16 cellular contexts compared by ENCODE assay signal in the genomic region with DNA sequence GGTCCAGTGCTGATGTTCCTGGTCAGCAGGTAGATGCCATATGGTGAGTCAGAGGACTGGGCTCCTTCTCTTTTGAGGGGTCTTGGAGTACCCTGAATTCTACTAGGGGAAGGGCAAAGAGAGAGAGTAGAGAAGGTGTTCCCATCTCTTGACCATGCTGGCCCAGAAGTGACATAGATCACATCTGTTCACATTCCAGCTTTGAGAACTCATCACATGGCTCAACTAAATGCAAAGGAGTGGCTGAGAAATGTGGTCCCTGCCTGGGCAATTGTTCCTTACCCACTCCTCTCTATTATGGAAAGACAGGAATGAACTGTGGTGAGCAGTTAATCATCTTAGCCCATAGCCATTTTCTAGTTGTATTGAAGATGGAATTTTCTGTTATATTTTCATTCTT.
A peak's percentile ranks its signal among the peaks of the same experiment; 100 is the strongest.
DNase-seq lines count a peak whose midpoint lies in the region; ATAC-seq and TF ChIP-seq lines count a peak whose summit lies in the region.
"Had no signal": no experiment of that assay in that cellular context is flagged by ENCODE, and none has a peak within 500 bp of the region (broad histone marks: within the 10 kb centered on the region; RNA-seq: fewer than 3 reads in every experiment).

No MANE protein-coding gene starts in this region.

- H3K27me3 ChIP-seq in smooth muscle cell (ENCODE audit: low read depth): no peaks in the 10 kb centered on the region
- H3K27me3 ChIP-seq: BLaER1 had no signal

- no peak for TF ChIP-seq CTCF in fibroblast of villous mesenchyme (IDR thresholded peaks at IDR 0.05; ENCODE audit: insufficient read depth, low read depth, low read length)
- no peak for TF ChIP-seq CTCF in smooth muscle cell (IDR thresholded peaks at IDR 0.05; ENCODE audit: borderline replicate concordance, insufficient read depth, poor library complexity, severe bottlenecking)

- peaks cover 19% of the 10 kb centered on the region for H3K4me1 ChIP-seq in smooth muscle cell (ENCODE audit: low read depth)
- H3K4me1 ChIP-seq: BLaER1 had no signal

- H3K4me2 ChIP-seq in smooth muscle cell: peak overlapping the region; percentile 25
- H3K4me2 ChIP-seq: BLaER1 had no signal

- H3K9me3 ChIP-seq in smooth muscle cell (replicated peaks; ENCODE audit: low read depth): no peaks in the 10 kb centered on the region
- H3K9me3 ChIP-seq: BLaER1 had no signal

- H3K36me3 Mint-ChIP-seq in activated T-helper 1 cell treated with anti-CD3 and anti-CD28 coated beads, Interleukin-12 subunit alpha, Interleukin-12 subunit beta, Interleukin-2, Interleukin-4 antibody, amounts not matched to agents 30 ng/mL and 10 ng/mL and 1 ng/mL, durations not matched to agents 14 hours and 24 hours and 36 hours (ENCODE audit: low read depth): no peaks in the 10 kb centered on the region
- H3K36me3 Mint-ChIP-seq: CD8-positive, alpha-beta memory T cell had no signal

- H3K36me3 ChIP-seq in smooth muscle cell (ENCODE audit: low read depth): no peaks in the 10 kb centered on the region
- H3K36me3 ChIP-seq: BLaER1 had no signal

- DNase-seq in ELR (ENCODE audit: low read depth) (peak; percentile 54), RPMI7951 (ENCODE audit: low read depth) (peak; percentile 31), fibroblast of villous mesenchyme (ENCODE audit: low read depth) (peak; percentile 26), smooth muscle cell (lab: John Stamatoyannopoulos, UW; ENCODE audit: unreplicated experiment) (no peak), NCI-H524 treated with DMSO at 0.1 percent for 48 hours (lab: John Stamatoyannopoulos, UW) (no peak)
- no peak for DNase-seq in activated T-helper 1 cell treated with anti-CD3 and anti-CD28 coated beads, Interleukin-12 subunit alpha, Interleukin-12 subunit beta, Interleukin-2, Interleukin-4 antibody, amounts not matched to agents 30 ng/mL and 10 ng/mL and 1 ng/mL, durations not matched to agents 14 hours and 24 hours and 36 hours (ENCODE audit: low spot score)
- DNase-seq: CD8-positive, alpha-beta memory T cell; DMS 273 treated with DMSO at 0.1 percent for 48 hours; Kasumi-1; NCI-H1436; NCI-H2081; NCI-H526; OCI-M1 had no signal

- H2AFZ ChIP-seq in smooth muscle cell (ENCODE audit: low read depth): no peak overlapping the region

- H3K9me3 Mint-ChIP-seq in activated T-helper 1 cell treated with anti-CD3 and anti-CD28 coated beads, Interleukin-12 subunit alpha, Interleukin-12 subunit beta, Interleukin-2, Interleukin-4 antibody, amounts not matched to agents 30 ng/mL and 10 ng/mL and 1 ng/mL, durations not matched to agents 14 hours and 24 hours and 36 hours: no peaks in the 10 kb centered on the region

- H3K27ac ChIP-seq in smooth muscle cell (ENCODE audit: low read depth): peak overlapping the region; percentile 89
- H3K27ac ChIP-seq: BLaER1 had no signal

- H3K9ac ChIP-seq in smooth muscle cell (ENCODE audit: low read depth): peak overlapping the region; percentile 30
- H3K9ac ChIP-seq: BLaER1 had no signal

- peaks cover 9% of the 10 kb centered on the region for H3F3A ChIP-seq in smooth muscle cell (ENCODE audit: low read depth)

- intact Hi-C loops in activated T-helper 1 cell treated with anti-CD3 and anti-CD28 coated beads, Interleukin-12 subunit alpha, Interleukin-12 subunit beta, Interleukin-2, Interleukin-4 antibody, amounts not matched to agents 30 ng/mL and 10 ng/mL and 1 ng/mL, durations not matched to agents 14 hours and 24 hours and 36 hours (cut with micrococcal nuclease): no loop called here

- H3K79me2 ChIP-seq in smooth muscle cell (ENCODE audit: low read depth): no peaks in the 10 kb centered on the region

- H4K20me1 ChIP-seq in smooth muscle cell (ENCODE audit: low read depth): no peaks in the 10 kb centered on the region
- H4K20me1 ChIP-seq: BLaER1 had no signal

- no peak for ATAC-seq in GM18873 (IDR thresholded peaks at IDR 0.05; ENCODE audit: low FRiP score, unreplicated experiment)
- ATAC-seq: GM12878 had no signal

- H3K4me3 ChIP-seq in fibroblast of villous mesenchyme (ENCODE audit: low read depth, low read length) (no peak overlapping the region), smooth muscle cell (no peak overlapping the region)
- H3K4me3 ChIP-seq: BLaER1, GM12878 had no signal

- no peak overlapping the region for H3K27ac Mint-ChIP-seq in activated T-helper 1 cell treated with anti-CD3 and anti-CD28 coated beads, Interleukin-12 subunit alpha, Interleukin-12 subunit beta, Interleukin-2, Interleukin-4 antibody, amounts not matched to agents 30 ng/mL and 10 ng/mL and 1 ng/mL, durations not matched to agents 14 hours and 24 hours and 36 hours
- H3K27ac Mint-ChIP-seq: CD8-positive, alpha-beta memory T cell had no signal

- H3K4me3 Mint-ChIP-seq in activated T-helper 1 cell treated with anti-CD3 and anti-CD28 coated beads, Interleukin-12 subunit alpha, Interleukin-12 subunit beta, Interleukin-2, Interleukin-4 antibody, amounts not matched to agents 30 ng/mL and 10 ng/mL and 1 ng/mL, durations not matched to agents 14 hours and 24 hours and 36 hours: no peak overlapping the region
- H3K4me3 Mint-ChIP-seq: CD8-positive, alpha-beta memory T cell had no signal

- H3K4me1 Mint-ChIP-seq in activated T-helper 1 cell treated with anti-CD3 and anti-CD28 coated beads, Interleukin-12 subunit alpha, Interleukin-12 subunit beta, Interleukin-2, Interleukin-4 antibody, amounts not matched to agents 30 ng/mL and 10 ng/mL and 1 ng/mL, durations not matched to agents 14 hours and 24 hours and 36 hours (ENCODE audit: low read depth): no peaks in the 10 kb centered on the region
- H3K4me1 Mint-ChIP-seq: CD8-positive, alpha-beta memory T cell had no signal

- H3K27me3 Mint-ChIP-seq in activated T-helper 1 cell treated with anti-CD3 and anti-CD28 coated beads, Interleukin-12 subunit alpha, Interleukin-12 subunit beta, Interleukin-2, Interleukin-4 antibody, amounts not matched to agents 30 ng/mL and 10 ng/mL and 1 ng/mL, durations not matched to agents 14 hours and 24 hours and 36 hours (ENCODE audit: insufficient read depth): peaks cover 9% of the 10 kb centered on the region

Comparison
In these comparisons a context has a peak if more than half of its experiments do, and no peak if none do; other contexts are left out.
1. DNase-seq: peak in ELR (single experiment), RPMI7951 (single experiment) and fibroblast of villous mesenchyme (single experiment); none in smooth muscle cell (single experiment), activated T-helper 1 cell treated with anti-CD3 and anti-CD28 coated beads, Interleukin-12 subunit alpha, Interleukin-12 subunit beta, Interleukin-2, Interleukin-4 antibody, amounts not matched to agents 30 ng/mL and 10 ng/mL and 1 ng/mL, durations not matched to agents 14 hours and 24 hours and 36 hours (single experiment) and NCI-H524 treated with DMSO at 0.1 percent for 48 hours (single experiment).